ENCODE assay signal across 10 cellular contexts in genomic region chr2:20444113-20444992, GRCh38. TPM values are rescaled to one million over a fixed set of nuclear protein-coding genes. Genes with fewer than 3 reads are reported as not detected.
A peak's percentile ranks its signal among the peaks of the same experiment; 100 is the strongest.
DNase-seq lines count a peak whose midpoint lies in the region; ATAC-seq and TF ChIP-seq lines count a peak whose summit lies in the region.
"Had no signal": no experiment of that assay in that cellular context is flagged by ENCODE, and none has a peak within 500 bp of the region (broad histone marks: within the 10 kb centered on the region; RNA-seq: fewer than 3 reads in every experiment).

No MANE protein-coding gene starts in this region.

- POLR2A ChIA-PET in SK-N-SH (lab: Yijun Ruan, JAX), result interaction anchor here (0.6 to 1.0 kb wide), 2 partner anchors 87 to 189 kb away, joined by 3 read pairs; no protein-coding TSS in a partner anchor

- H3K9me3 ChIP-seq in SK-N-SH, result no peaks in the 10 kb centered on the region
- H3K9me3 ChIP-seq in esophagus muscularis mucosa, result no peaks in the 10 kb centered on the region
- no peaks in the 10 kb centered on the region for H3K9me3 ChIP-seq in upper lobe of right lung

- no peak for TF ChIP-seq RAD21 in SK-N-SH (IDR thresholded peaks at IDR 0.05; ENCODE audit: low read length)

- no peak for TF ChIP-seq EP300 in SK-N-SH (IDR thresholded peaks at IDR 0.05; ENCODE audit: borderline replicate concordance in 1 of 2, low read depth in 1 of 2, low read length in 1 of 2)
- TF ChIP-seq EP300 in esophagus muscularis mucosa (IDR thresholded peaks at IDR 0.05), result no peak

- DNase-seq in SK-N-SH, result no peak
- DNase-seq in esophagus muscularis mucosa (ENCODE audit: extremely low spot score), result no peak
- peak; percentile 57 for DNase-seq in myocyte (ENCODE audit: low read depth)
- DNase-seq in upper lobe of right lung, result peak; percentile 8
- no peak for DNase-seq in NCI-H526 (lab: John Stamatoyannopoulos, UW)
- DNase-seq in iPS-NIHi7 (ENCODE audit: extremely low spot score), result no peak
- no peak for DNase-seq in T1000 (lab: John Stamatoyannopoulos, UW)
- DNase-seq: activated naive CD8-positive, alpha-beta T cell treated with anti-CD3 and anti-CD28 coated beads for 36 hours had no signal

- no peaks in the 10 kb centered on the region for H3K27me3 ChIP-seq in SK-N-SH (ENCODE audit: insufficient read depth)
- H3K27me3 ChIP-seq in esophagus muscularis mucosa, result no peaks in the 10 kb centered on the region
- H3K27me3 ChIP-seq in upper lobe of right lung, result no peaks in the 10 kb centered on the region

- CTCF ChIA-PET in SK-N-SH (lab: Yijun Ruan, JAX), result interaction anchor here (0.6 to 10.5 kb wide), 36 partner anchors 9 to 604 kb away, joined by 3 to 188 read pairs (median 4); partner anchors contain the start of gene HS1BP3

- H3K4me2 ChIP-seq in SK-N-SH, result no peak overlapping the region

- peaks cover 21% of the 10 kb centered on the region for H4K20me1 ChIP-seq in SK-N-SH (ENCODE audit: insufficient read depth)

- H3K36me3 ChIP-seq in SK-N-SH (replicated peaks in 1 of 2; ENCODE audit: control insufficient read depth in 1 of 2, insufficient read depth in 2 of 2, low read length in 1 of 2) (peaks cover 5 to 6% of the 10 kb centered on the region in 2 experiments), esophagus muscularis mucosa (peaks cover 15 to 22% (median 18%) of the 10 kb centered on the region in 4 donors), upper lobe of right lung (peaks cover 8% of the 10 kb centered on the region)

- H3K27ac ChIP-seq in SK-N-SH (ENCODE audit: low read depth in 2 of 2, low read length in 1 of 2) (peak overlapping the region in 1 of 2 experiments; percentile 5; a peak in 1 of 4 replicates), esophagus muscularis mucosa (replicated peaks in 1 of 4) (peak overlapping the region; percentile 94 to 100 (median 98)), upper lobe of right lung (peak overlapping the region; percentile 65)
- H3K27ac ChIP-seq: HL-60 had no signal

- 0 out of 2 replicates have a peak overlapping the region, but pooled peaks have one; percentile 2 for H3K9ac ChIP-seq in SK-N-SH

- TF ChIP-seq POLR2A in esophagus muscularis mucosa (IDR thresholded peaks at IDR 0.05; ENCODE audit: low read depth), result no peak

- peaks cover 6% of the 10 kb centered on the region for H3F3A ChIP-seq in SK-N-SH (replicated peaks; ENCODE audit: insufficient read depth)

- H2AFZ ChIP-seq in SK-N-SH (ENCODE audit: low read depth), result no peak overlapping the region

- no peaks in the 10 kb centered on the region for H3K9me2 ChIP-seq in SK-N-SH

- no peak overlapping the region for H3K4me3 ChIP-seq in SK-N-SH (ENCODE audit: low read depth in 2 of 2, low read length in 1 of 2)
- H3K4me3 ChIP-seq in esophagus muscularis mucosa, result peak overlapping the region; percentile 73 to 99 (median 78)
- H3K4me3 ChIP-seq in upper lobe of right lung, result no peak overlapping the region

- intact Hi-C loops in esophagus muscularis mucosa (cut with DNase I), result loop anchor here (2.0 kb wide), 1 partner anchor 192 kb away; no protein-coding TSS in a partner anchor
- intact Hi-C loops in upper lobe of right lung (cut with DNase I), result loop anchor here (10.0 kb wide), 1 partner anchor 190 kb away; no protein-coding TSS in a partner anchor

- no peak for ATAC-seq in SK-N-SH treated with all-trans-retinoic acid at 6 μM for 48 hours
- ATAC-seq in upper lobe of right lung, result no peak

- peaks cover 24% of the 10 kb centered on the region for H3K79me2 ChIP-seq in SK-N-SH (ENCODE audit: insufficient read depth)

- H3K4me1 ChIP-seq in SK-N-SH (ENCODE audit: control insufficient read depth in 1 of 2, insufficient read depth in 2 of 2, low read depth in 1 of 2, low read length in 1 of 2) (peaks cover 18 to 22% of the 10 kb centered on the region in 2 experiments), esophagus muscularis mucosa (peaks cover 9 to 33% (median 30%) of the 10 kb centered on the region in 4 donors), upper lobe of right lung (peaks cover 12% of the 10 kb centered on the region)

- TF ChIP-seq CTCF in SK-N-SH (IDR thresholded peaks at IDR 0.05) (no peak), esophagus muscularis mucosa (IDR thresholded peaks at IDR 0.05) (no peak), upper lobe of right lung (IDR thresholded peaks at IDR 0.05) (no peak)

- 70% methylated on average over 12 of the region's 12 CpGs for WGBS in SK-N-SH (ENCODE audit: low lambda C conversion rate)
- 19% methylated on average over 12 of the region's 12 CpGs for WGBS in esophagus muscularis mucosa

TF ChIP-seq in SK-N-SH, 30 proteins besides CTCF, POLR2A, EP300 and RAD21 (continues in another document):
- TF ChIP-seq YY1 (IDR thresholded peaks at IDR 0.05; ENCODE audit: low read depth), result no peak
- no peak for TF ChIP-seq JUND (IDR thresholded peaks at IDR 0.05)
- no peak for TF ChIP-seq IRF3 (IDR thresholded peaks at IDR 0.05; ENCODE audit: low read depth, low read length)
- TF ChIP-seq SMC3 (IDR thresholded peaks at IDR 0.05; ENCODE audit: low read depth, low read length), result no peak
- TF ChIP-seq FOXM1 (IDR thresholded peaks at IDR 0.05; ENCODE audit: low read depth), result no peak
- no peak for TF ChIP-seq TCF12 (IDR thresholded peaks at IDR 0.05)
- no peak for TF ChIP-seq EZH2phosphoT487 (IDR thresholded peaks at IDR 0.05; ENCODE audit: borderline replicate concordance, low read depth)
- TF ChIP-seq TEAD4 (IDR thresholded peaks at IDR 0.05; ENCODE audit: borderline replicate concordance, insufficient read depth), result no peak
- TF ChIP-seq RXRA (IDR thresholded peaks at IDR 0.05; ENCODE audit: borderline replicate concordance, low read depth), result no peak
- TF ChIP-seq TAF1 (IDR thresholded peaks at IDR 0.05; ENCODE audit: borderline replicate concordance, low read depth, low read length), result no peak
- TF ChIP-seq FOSL2 (IDR thresholded peaks at IDR 0.05; ENCODE audit: borderline replicate concordance, low read depth), result no peak
- no peak for TF ChIP-seq NRF1 (IDR thresholded peaks at IDR 0.05; ENCODE audit: low read depth, low read length)
- no peak for TF ChIP-seq MAX (IDR thresholded peaks at IDR 0.05; ENCODE audit: low read depth)
- no peak for TF ChIP-seq GATA2 (CRISPR knock-in tag; IDR thresholded peaks at IDR 0.05)

TF ChIP-seq in SK-N-SH treated with all-trans-retinoic acid at 6 μM for 48 hours, 23 proteins besides CTCF, POLR2A, EP300 and RAD21:
- TF ChIP-seq PATZ1 (CRISPR knock-in tag; IDR thresholded peaks at IDR 0.05; ENCODE audit: borderline replicate concordance) (no peak), PPARA (CRISPR knock-in tag; IDR thresholded peaks at IDR 0.05; ENCODE audit: borderline replicate concordance) (no peak), ISL1 (CRISPR knock-in tag; IDR thresholded peaks at IDR 0.05) (no peak)

RNA-seq across cellular contexts. Expression of gene RHOB, which starts 2.5 kb away (rescaled TPM):
- 43.5 and 50.3 TPM in 2 replicates for polyA plus RNA-seq in SK-N-SH (2012; rRNA removed)
- 34.4 and 40.5 TPM in 2 replicates for polyA plus RNA-seq in SK-N-SH (2012; cell fraction: cytosol; rRNA removed)
- polyA plus RNA-seq in SK-N-SH (2012; cell fraction: nucleus; rRNA removed), result 63.2 and 74.9 TPM in 2 replicates
- total RNA-seq in esophagus muscularis mucosa (1,000 to 10,000 TPM in 3 of 4 donors, 100 to 1,000 TPM in 1; 809 to 1,532 (median 1,203) TPM), myocyte (84.0 and 150 TPM in 2 replicates), upper lobe of right lung (191 TPM)
- polyA plus RNA-seq in myocyte (2012), result 142 TPM

Comparison
In these comparisons a context has a peak if more than half of its experiments do, and no peak if none do; other contexts are left out.
1. DNase-seq: peak in myocyte (single experiment) and upper lobe of right lung (single experiment); none in SK-N-SH (single experiment), esophagus muscularis mucosa (single experiment), NCI-H526 (0 of 2), iPS-NIHi7 (single experiment) and T1000 (single experiment).
2. H3K4me3 ChIP-seq: peak in esophagus muscularis mucosa (4 of 4); none in SK-N-SH (0 of 2) and upper lobe of right lung (single experiment).